ENCODE assay signal across 11 cellular contexts in the genomic region with DNA sequence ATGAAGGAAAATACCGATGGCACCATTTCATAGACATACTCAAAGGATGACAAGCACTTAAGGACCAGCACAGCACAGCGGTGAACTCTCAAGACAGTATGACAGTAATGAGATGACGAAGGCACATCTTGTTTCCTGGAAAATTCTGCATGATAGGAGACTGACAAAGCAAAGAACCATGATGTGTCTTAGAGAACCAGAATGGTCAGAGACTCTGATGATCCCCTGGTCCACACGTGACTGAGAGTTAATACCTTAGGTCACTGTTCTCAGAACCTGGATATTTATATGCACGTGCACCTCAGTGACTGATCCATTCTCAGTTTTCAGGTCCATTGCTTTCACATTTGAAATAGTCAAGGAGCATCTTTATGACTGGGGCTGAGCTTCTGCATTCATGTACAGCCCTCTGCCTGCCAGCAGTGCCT. TPM values are rescaled to one million over a fixed set of nuclear protein-coding genes. Genes with fewer than 3 reads are reported as not detected.
DNase-seq lines count a peak whose midpoint lies in the region; ATAC-seq, FAIRE-seq and TF ChIP-seq lines count a peak whose summit lies in the region.
"Had no signal": no experiment of that assay in that cellular context is flagged by ENCODE, and none has a peak within 500 bp of the region (broad histone marks: within the 10 kb centered on the region; RNA-seq: fewer than 3 reads in every experiment).

No MANE protein-coding gene starts in this region.

- ATAC-seq in GM21381 (IDR thresholded peaks at IDR 0.05; ENCODE audit: unreplicated experiment), result peak; percentile 48
- ATAC-seq in HG03354 (IDR thresholded peaks at IDR 0.05; ENCODE audit: poor library complexity, severe bottlenecking, unreplicated experiment), result peak; percentile 35
- no peak for ATAC-seq in GM18861 (IDR thresholded peaks at IDR 0.05; ENCODE audit: unreplicated experiment)
- ATAC-seq: HCT116 had no signal

- H3K27me3 Mint-ChIP-seq in immature natural killer cell (ENCODE audit: low read depth in 3 of 3), result no peaks in the 10 kb centered on the region

- no peaks in the 10 kb centered on the region for H3K9me3 Mint-ChIP-seq in immature natural killer cell

- FAIRE-seq in GM12891 (lab: Jason Lieb, UNC), result peak; percentile 73
- FAIRE-seq: astrocyte had no signal

- H3K4me1 Mint-ChIP-seq in immature natural killer cell, result peaks cover 54 to 62% of the 10 kb centered on the region in 2 donors

- no peak for TF ChIP-seq POLR2A in GM12891 (IDR thresholded peaks at IDR 0.05; ENCODE audit: low read depth, low read length)

- DNase-seq in GM12891 (ENCODE audit: insufficient read length, low spot score) (no peak), immature natural killer cell (no peak), NCI-H526 (lab: John Stamatoyannopoulos, UW) (no peak), amniotic stem cell (lab: John Stamatoyannopoulos, UW) (no peak), D341Med (ENCODE audit: low spot score) (no peak)
- DNase-seq: NCI-H2081 had no signal

- peak overlapping the region in 1 of 5 donors; percentile 65 for H3K4me3 Mint-ChIP-seq in immature natural killer cell

- peaks cover 3 to 9% (median 5%) of the 10 kb centered on the region in 3 donors for H3K36me3 Mint-ChIP-seq in immature natural killer cell

- peak overlapping the region; percentile 85 to 95 (median 91) for H3K27ac Mint-ChIP-seq in immature natural killer cell

TF ChIP-seq in GM12891, 5 proteins besides CTCF, POLR2A, EP300 and RAD21:
- TF ChIP-seq POU2F2 (IDR thresholded peaks at IDR 0.05; ENCODE audit: low read depth, low read length) (0 out of 2 replicates have a peak, but pooled peaks have one; percentile 13), POLR2AphosphoS5 (IDR thresholded peaks at IDR 0.05; ENCODE audit: low read depth, low read length) (no peak), PAX5 (IDR thresholded peaks at IDR 0.05; ENCODE audit: insufficient read depth, low read length, severe bottlenecking) (peak; percentile 29), TAF1 (IDR thresholded peaks at IDR 0.05; ENCODE audit: low read depth, low read length) (no peak), SPI1 (IDR thresholded peaks at IDR 0.05; ENCODE audit: low read depth, low read length) (no peak)

RNA-seq across cellular contexts. Expression of a gene that starts 35.3 kb away (rescaled TPM):
- 0.23 TPM for polyA plus RNA-seq in GM12891 (2012; ENCODE audit: low read depth, missing spikeins)
- polyA plus RNA-seq in immature natural killer cell, result 1 to 10 TPM in 1 of 3 donors, not detected in 2; 1.7 TPM

RNA-seq across cellular contexts. Expression of a gene that starts 41.1 kb away (rescaled TPM):
- polyA plus RNA-seq in GM12891 (2012; ENCODE audit: low read depth, missing spikeins), result 56.9 TPM
- 10 to 100 TPM in 1 of 3 donors, 1 to 10 TPM in 2; 7.7 to 13.1 (median 9.0) TPM for polyA plus RNA-seq in immature natural killer cell
